ENCODE assay signal across 1 cellular context in the genomic region with DNA sequence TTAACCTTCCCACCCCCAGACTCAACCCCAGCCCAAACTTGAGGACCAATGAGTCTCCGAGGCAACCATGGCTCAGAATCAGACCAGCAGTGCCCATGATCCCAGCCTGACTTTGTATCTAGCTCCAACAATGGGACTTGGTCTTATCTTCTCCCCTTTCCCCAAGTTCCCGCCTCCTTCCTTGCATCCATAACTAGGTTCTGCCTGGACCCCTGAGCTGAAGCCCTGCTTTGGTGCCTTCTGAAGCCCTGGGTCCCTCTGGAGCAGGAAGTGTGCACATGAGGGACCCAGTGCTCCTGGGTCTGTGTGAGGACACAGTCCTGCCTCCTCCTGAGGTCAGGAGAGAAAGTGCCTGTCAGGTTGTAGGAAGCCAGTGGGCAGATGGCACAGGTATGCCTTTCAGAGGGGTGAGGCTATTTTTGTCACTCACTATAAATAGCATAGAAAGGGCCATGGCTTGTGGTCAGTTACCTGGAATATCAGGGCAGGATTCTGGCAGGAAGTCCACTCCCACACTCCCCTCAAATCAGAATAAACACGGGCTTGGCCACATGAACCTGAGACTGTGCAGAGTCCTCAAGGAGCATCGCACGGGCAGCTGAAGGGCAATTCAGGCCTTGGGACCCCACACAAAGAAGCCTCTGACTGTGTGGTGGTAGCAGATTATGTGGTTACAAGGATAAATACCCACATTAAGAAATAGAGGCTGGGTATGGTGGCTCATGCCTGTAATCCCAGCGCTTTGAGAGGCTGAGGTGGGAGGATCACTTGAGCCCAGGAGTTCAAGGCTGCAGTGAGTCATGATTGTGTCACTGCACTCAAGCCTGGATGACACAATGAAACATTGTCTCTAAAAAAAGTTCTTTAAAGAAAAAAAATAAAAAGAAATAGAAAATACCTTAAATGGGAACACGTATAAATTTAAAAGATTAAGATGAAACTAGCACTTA.
TF ChIP-seq lines count a peak whose summit lies in the region.

No MANE protein-coding gene starts in this region.

TF ChIP-seq in HepG2, 621 proteins besides CTCF, POLR2A, EP300 and RAD21 (continued from another document):
- TF ChIP-seq IKZF5 (CRISPR knock-in tag; IDR thresholded peaks at IDR 0.05) (0 out of 2 replicates have a peak, but pooled peaks have one; percentile 26), ZNF709 (CRISPR knock-in tag; IDR thresholded peaks at IDR 0.05) (no peak), HNF4A (CRISPR knock-in tag; IDR thresholded peaks at IDR 0.05) (peak; percentile 29; the same call in 1 of the 2 replicates), HDAC6 (IDR thresholded peaks at IDR 0.05; ENCODE audit: low read depth, low read length) (no peak), ZNF460 (CRISPR knock-in tag; IDR thresholded peaks at IDR 0.05; ENCODE audit: borderline replicate concordance) (peak; percentile 12; the same call in 1 of the 2 replicates), ZFP36L1 (CRISPR knock-in tag; IDR thresholded peaks at IDR 0.05) (no peak), ZNF280B (CRISPR knock-in tag; IDR thresholded peaks at IDR 0.05; ENCODE audit: borderline replicate concordance) (no peak), PRPF4 (IDR thresholded peaks at IDR 0.05; ENCODE audit: low read depth, low read length, poor library complexity, severe bottlenecking) (no peak)
